ENCODE assay signal across 18 cellular contexts in genomic region chr1:204455063-204455830, GRCh38. TPM values are rescaled to one million over a fixed set of nuclear protein-coding genes. Genes with fewer than 3 reads are reported as not detected.
DNase-seq lines count a peak whose midpoint lies in the region; ATAC-seq and TF ChIP-seq lines count a peak whose summit lies in the region.
"Had no signal": no experiment of that assay in that cellular context is flagged by ENCODE, and none has a peak within 500 bp of the region (broad histone marks: within the 10 kb centered on the region; RNA-seq: fewer than 3 reads in every experiment).

No MANE protein-coding gene starts in this region.

- no peak for DNase-seq in activated CD4-positive, alpha-beta memory T cell treated with anti-CD3 and anti-CD28 coated beads for 36 hours
- no peak for DNase-seq in activated CD4-positive, alpha-beta memory T cell treated with anti-CD3 and anti-CD28 coated beads, Interleukin-2, amount 10 ng/mL, durations not matched to agents 7 days and 5 days
- DNase-seq in WERI-Rb-1 (peak; percentile 95), natural killer cell (no peak), GM19238 (ENCODE audit: insufficient read length, low spot score) (no peak)
- DNase-seq: activated CD4-positive, alpha-beta T cell treated with anti-CD3 and anti-CD28 coated beads, Interleukin-2, amount 50 U/mL, for 4 hours; activated gamma-delta T cell treated with Interleukin-2 at 50 U/mL for 16 hours; Caco-2; Karpas-422; left colon; NCI-H1436; NCI-H510A; stimulated activated naive CD8-positive, alpha-beta T cell treated with anti-CD3 and anti-CD28 coated beads, Interleukin-15, Interleukin-2, amounts not matched to agents 100 U/mL and 50 U/mL, for 24 hours had no signal

- H3K27ac ChIP-seq in WERI-Rb-1, result peak overlapping the region; percentile 84
- H3K27ac ChIP-seq: body of pancreas had no signal

- peak overlapping the region; percentile 54 for H3K27ac Mint-ChIP-seq in activated CD4-positive, alpha-beta memory T cell treated with anti-CD3 and anti-CD28 coated beads for 36 hours
- no peak overlapping the region for H3K27ac Mint-ChIP-seq in activated CD4-positive, alpha-beta memory T cell treated with anti-CD3 and anti-CD28 coated beads, Interleukin-2, amount 10 ng/mL, durations not matched to agents 7 days and 5 days
- H3K27ac Mint-ChIP-seq in stimulated activated memory B cell treated with anti-CD40 and anti-IgM and Interleukin-4, amounts not matched to agents 10 μg/mL and 1 μg/mL and 100 μg/mL, for 72 hours, result peak overlapping the region; percentile 33
- H3K27ac Mint-ChIP-seq in natural killer cell, result peak overlapping the region in 1 of 2 donors; percentile 29

- H3K4me3 Mint-ChIP-seq in activated CD4-positive, alpha-beta memory T cell treated with anti-CD3 and anti-CD28 coated beads for 36 hours, result no peak overlapping the region
- H3K4me3 Mint-ChIP-seq in activated CD4-positive, alpha-beta memory T cell treated with anti-CD3 and anti-CD28 coated beads, Interleukin-2, amount 10 ng/mL, durations not matched to agents 7 days and 5 days, result no peak overlapping the region
- no peak overlapping the region for H3K4me3 Mint-ChIP-seq in stimulated activated memory B cell treated with anti-CD40 and anti-IgM and Interleukin-4, amounts not matched to agents 10 μg/mL and 1 μg/mL and 100 μg/mL, for 72 hours
- no peak overlapping the region for H3K4me3 Mint-ChIP-seq in natural killer cell
- H3K4me3 Mint-ChIP-seq: T-helper 2 cell treated with Interferon-gamma antibody and Interleukin-4, amounts not matched to agents 5 μg/mL and 100 μg/mL, for 36 hours had no signal

- no peaks in the 10 kb centered on the region for H3K9me3 Mint-ChIP-seq in activated CD4-positive, alpha-beta memory T cell treated with anti-CD3 and anti-CD28 coated beads for 36 hours
- H3K9me3 Mint-ChIP-seq in activated CD4-positive, alpha-beta memory T cell treated with anti-CD3 and anti-CD28 coated beads, Interleukin-2, amount 10 ng/mL, durations not matched to agents 7 days and 5 days, result no peaks in the 10 kb centered on the region
- no peaks in the 10 kb centered on the region for H3K9me3 Mint-ChIP-seq in stimulated activated memory B cell treated with anti-CD40 and anti-IgM and Interleukin-4, amounts not matched to agents 10 μg/mL and 1 μg/mL and 100 μg/mL, for 72 hours
- no peaks in the 10 kb centered on the region for H3K9me3 Mint-ChIP-seq in natural killer cell
- H3K9me3 Mint-ChIP-seq: T-helper 2 cell treated with Interferon-gamma antibody and Interleukin-4, amounts not matched to agents 5 μg/mL and 100 μg/mL, for 36 hours had no signal

- CTCF ChIA-PET in activated CD4-positive, alpha-beta memory T cell treated with anti-CD3 and anti-CD28 coated beads for 36 hours (lab: Charles Lee), result interaction anchor here (1.2 to 33.4 kb wide), 3 partner anchors 9 to 45 kb away, joined by 10 to 1224 read pairs (median 33); partner anchors contain the start of gene PIK3C2B
- CTCF ChIA-PET in activated CD4-positive, alpha-beta memory T cell treated with anti-CD3 and anti-CD28 coated beads, Interleukin-2, amount 10 ng/mL, durations not matched to agents 7 days and 5 days (lab: Charles Lee), result interaction anchor here (1.3 to 10.6 kb wide), 4 partner anchors 24 to 48 kb away, joined by 3 to 519 read pairs (median 8); partner anchors contain the start of gene PIK3C2B

- intact Hi-C loops in activated CD4-positive, alpha-beta memory T cell treated with anti-CD3 and anti-CD28 coated beads for 36 hours (cut with micrococcal nuclease), result no loop called here
- intact Hi-C loops in natural killer cell (cut with micrococcal nuclease), result no loop called here

- POLR2A ChIA-PET in activated CD4-positive, alpha-beta memory T cell treated with anti-CD3 and anti-CD28 coated beads for 36 hours (lab: Charles Lee), result no interaction called here
- POLR2A ChIA-PET in activated CD4-positive, alpha-beta memory T cell treated with anti-CD3 and anti-CD28 coated beads, Interleukin-2, amount 10 ng/mL, durations not matched to agents 7 days and 5 days (lab: Charles Lee), result no interaction called here

- ATAC-seq in stimulated activated memory B cell treated with anti-CD40 and anti-IgM and Interleukin-4, amounts not matched to agents 10 μg/mL and 1 μg/mL and 100 μg/mL, for 72 hours, result no peak
- no peak for ATAC-seq in natural killer cell
- ATAC-seq in HG02588 (IDR thresholded peaks at IDR 0.05; ENCODE audit: unreplicated experiment), result no peak
- ATAC-seq: body of pancreas; left colon; stimulated activated naive CD8-positive, alpha-beta T cell treated with anti-CD3 and anti-CD28 coated beads, Interleukin-15, Interleukin-2, amounts not matched to agents 100 U/mL and 50 U/mL, for 24 hours had no signal

- H3K9me3 ChIP-seq in WERI-Rb-1 (ENCODE audit: severe bottlenecking), result no peaks in the 10 kb centered on the region
- H3K9me3 ChIP-seq in iPS-15b (ENCODE audit: control insufficient read depth, insufficient read depth, low read length), result no peaks in the 10 kb centered on the region
- H3K9me3 ChIP-seq: body of pancreas, Caco-2 had no signal

- H3K27me3 ChIP-seq in WERI-Rb-1 (ENCODE audit: insufficient read depth, low read depth, severe bottlenecking), result no peaks in the 10 kb centered on the region
- H3K27me3 ChIP-seq in iPS-15b (ENCODE audit: control insufficient read depth, insufficient read depth, low read length), result no peaks in the 10 kb centered on the region
- H3K27me3 ChIP-seq: body of pancreas had no signal

- no peak for TF ChIP-seq CTCF in WERI-Rb-1 (IDR thresholded peaks at IDR 0.05; ENCODE audit: low read depth, low read length)
- no peak for TF ChIP-seq CTCF in natural killer cell (IDR thresholded peaks at IDR 0.05)

- peaks cover 29% of the 10 kb centered on the region for H3K4me1 ChIP-seq in iPS-15b (ENCODE audit: control insufficient read depth, insufficient read depth, low read length)

- peaks cover 32% of the 10 kb centered on the region for H3K4me1 Mint-ChIP-seq in activated CD4-positive, alpha-beta memory T cell treated with anti-CD3 and anti-CD28 coated beads for 36 hours (ENCODE audit: low read depth)
- peaks cover 30% of the 10 kb centered on the region for H3K4me1 Mint-ChIP-seq in activated CD4-positive, alpha-beta memory T cell treated with anti-CD3 and anti-CD28 coated beads, Interleukin-2, amount 10 ng/mL, durations not matched to agents 7 days and 5 days
- peaks cover 69% of the 10 kb centered on the region for H3K4me1 Mint-ChIP-seq in stimulated activated memory B cell treated with anti-CD40 and anti-IgM and Interleukin-4, amounts not matched to agents 10 μg/mL and 1 μg/mL and 100 μg/mL, for 72 hours
- peaks cover 10% of the 10 kb centered on the region in 2 donors for H3K4me1 Mint-ChIP-seq in natural killer cell

- no peaks in the 10 kb centered on the region for H3K27me3 Mint-ChIP-seq in activated CD4-positive, alpha-beta memory T cell treated with anti-CD3 and anti-CD28 coated beads for 36 hours
- no peaks in the 10 kb centered on the region for H3K27me3 Mint-ChIP-seq in activated CD4-positive, alpha-beta memory T cell treated with anti-CD3 and anti-CD28 coated beads, Interleukin-2, amount 10 ng/mL, durations not matched to agents 7 days and 5 days
- no peaks in the 10 kb centered on the region for H3K27me3 Mint-ChIP-seq in stimulated activated memory B cell treated with anti-CD40 and anti-IgM and Interleukin-4, amounts not matched to agents 10 μg/mL and 1 μg/mL and 100 μg/mL, for 72 hours
- no peaks in the 10 kb centered on the region for H3K27me3 Mint-ChIP-seq in natural killer cell (ENCODE audit: low read depth in 2 of 2)

- H3K36me3 Mint-ChIP-seq in activated CD4-positive, alpha-beta memory T cell treated with anti-CD3 and anti-CD28 coated beads for 36 hours, result peaks cover 32% of the 10 kb centered on the region
- peaks cover 34% of the 10 kb centered on the region for H3K36me3 Mint-ChIP-seq in activated CD4-positive, alpha-beta memory T cell treated with anti-CD3 and anti-CD28 coated beads, Interleukin-2, amount 10 ng/mL, durations not matched to agents 7 days and 5 days (ENCODE audit: low read depth)
- H3K36me3 Mint-ChIP-seq in stimulated activated memory B cell treated with anti-CD40 and anti-IgM and Interleukin-4, amounts not matched to agents 10 μg/mL and 1 μg/mL and 100 μg/mL, for 72 hours, result peaks cover 64% of the 10 kb centered on the region
- no peaks in the 10 kb centered on the region for H3K36me3 Mint-ChIP-seq in natural killer cell

- H3K9ac ChIP-seq in iPS-15b (ENCODE audit: low read depth, low read length), result no peak overlapping the region

- H3K4me3 ChIP-seq in WERI-Rb-1 (ENCODE audit: low read depth, low read length), result no peak overlapping the region
- peak overlapping the region; percentile 42 for H3K4me3 ChIP-seq in iPS-15b (ENCODE audit: low read depth, low read length)
- H3K4me3 ChIP-seq: body of pancreas had no signal

- H3K36me3 ChIP-seq in WERI-Rb-1, result no peaks in the 10 kb centered on the region; the same call in none of the 2 replicates
- H3K36me3 ChIP-seq in iPS-15b (ENCODE audit: control insufficient read depth, insufficient read depth, low read length), result peaks cover 5% of the 10 kb centered on the region

RNA-seq across cellular contexts. Expression of gene PIK3C2B, which starts 39.4 kb away (rescaled TPM):
- 10 to 100 TPM; 43.4 to 46.4 TPM for total RNA-seq in activated CD4-positive, alpha-beta memory T cell treated with anti-CD3 and anti-CD28 coated beads for 36 hours
- total RNA-seq in activated CD4-positive, alpha-beta memory T cell treated with anti-CD3 and anti-CD28 coated beads, Interleukin-2, amount 10 ng/mL, durations not matched to agents 7 days and 5 days, result 10 to 100 TPM; 31.0 to 32.0 TPM
- 10 to 100 TPM; 18.1 to 34.8 (median 29.5) TPM for total RNA-seq in natural killer cell

RNA-seq across cellular contexts. Expression of gene PPP1R15B, which starts 43.6 kb away (rescaled TPM):
- total RNA-seq in activated CD4-positive, alpha-beta memory T cell treated with anti-CD3 and anti-CD28 coated beads for 36 hours, result 10 to 100 TPM; 54.9 to 57.1 TPM
- total RNA-seq in activated CD4-positive, alpha-beta memory T cell treated with anti-CD3 and anti-CD28 coated beads, Interleukin-2, amount 10 ng/mL, durations not matched to agents 7 days and 5 days, result 10 to 100 TPM; 76.0 to 76.1 TPM
- 100 to 1,000 TPM; 174 to 236 (median 222) TPM for total RNA-seq in natural killer cell
